Comparison of ENCODE assay signal across 13 cellular contexts in the genomic region with DNA sequence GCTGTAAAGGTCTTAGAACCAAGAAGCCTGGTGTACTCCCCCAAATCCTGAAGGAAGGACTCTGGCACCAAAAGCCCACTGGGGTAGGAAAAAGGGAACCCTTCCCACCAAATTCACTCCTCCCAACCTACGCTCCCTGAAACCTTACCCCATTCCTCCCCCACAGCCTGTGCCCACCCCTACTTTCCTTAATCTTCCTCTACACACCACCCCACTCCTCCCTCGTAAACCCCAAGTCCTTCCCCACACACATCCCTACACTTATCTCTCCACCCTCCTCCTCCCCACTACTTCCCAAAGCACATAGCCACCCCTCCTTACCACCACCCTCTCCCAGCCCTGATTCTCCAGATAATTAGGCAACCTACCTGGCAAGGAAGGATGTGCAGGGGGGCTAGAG. TPM values are rescaled to one million over a fixed set of nuclear protein-coding genes. Genes with fewer than 3 reads are reported as not detected.
A peak's percentile ranks its signal among the peaks of the same experiment; 100 is the strongest.
DNase-seq lines count a peak whose midpoint lies in the region; ATAC-seq, FAIRE-seq and TF ChIP-seq lines count a peak whose summit lies in the region.
"Had no signal": no experiment of that assay in that cellular context is flagged by ENCODE, and none has a peak within 500 bp of the region (broad histone marks: within the 10 kb centered on the region; RNA-seq: fewer than 3 reads in every experiment).

No MANE protein-coding gene starts in this region.

- peak overlapping the region; percentile 74 for H3K4me3 ChIP-seq in AG04449 (ENCODE audit: low read depth, low read length)
- peak overlapping the region; percentile 90 for H3K4me3 ChIP-seq in iPS-20b (ENCODE audit: low read length)

- H3K27me3 Mint-ChIP-seq in activated CD4-positive, alpha-beta memory T cell treated with anti-CD3 and anti-CD28 coated beads, Interleukin-2, amount 10 ng/mL, durations not matched to agents 7 days and 5 days, result no peaks in the 10 kb centered on the region

- peaks cover 13% of the 10 kb centered on the region for H3K36me3 Mint-ChIP-seq in activated CD4-positive, alpha-beta memory T cell treated with anti-CD3 and anti-CD28 coated beads, Interleukin-2, amount 10 ng/mL, durations not matched to agents 7 days and 5 days (ENCODE audit: low read depth)

- H3K9ac ChIP-seq in iPS-20b (ENCODE audit: low read depth, low read length), result peak overlapping the region; percentile 76; the same call in 1 of the 2 replicates

- POLR2A ChIA-PET in AG04449 (lab: Yijun Ruan, JAX), result no interaction called here
- POLR2A ChIA-PET in activated CD4-positive, alpha-beta memory T cell treated with anti-CD3 and anti-CD28 coated beads, Interleukin-2, amount 10 ng/mL, durations not matched to agents 7 days and 5 days (lab: Charles Lee), result interaction anchor here (1.4 kb wide), 1 partner anchor 31 kb away, joined by 4 read pairs; the partner anchor contains the start of gene NONO

- H3K4me3 Mint-ChIP-seq in activated CD4-positive, alpha-beta memory T cell treated with anti-CD3 and anti-CD28 coated beads, Interleukin-2, amount 10 ng/mL, durations not matched to agents 7 days and 5 days, result peak overlapping the region; percentile 21

- no peaks in the 10 kb centered on the region for H3K9me3 ChIP-seq in iPS-20b (ENCODE audit: insufficient read depth, low read depth, low read length)
- H3K9me3 ChIP-seq: adrenal gland, sigmoid colon had no signal

- H3K27ac Mint-ChIP-seq in activated CD4-positive, alpha-beta memory T cell treated with anti-CD3 and anti-CD28 coated beads, Interleukin-2, amount 10 ng/mL, durations not matched to agents 7 days and 5 days, result no peak overlapping the region

- no peak for TF ChIP-seq CTCF in AG04449 (IDR thresholded peaks at IDR 0.05; ENCODE audit: insufficient read depth, low read length, missing control alignments)

- no peak for TF ChIP-seq POLR2A in GM12891 (IDR thresholded peaks at IDR 0.05; ENCODE audit: low read depth, low read length)

- FAIRE-seq in GM12891 (lab: Jason Lieb, UNC), result peak; percentile 13

- peaks cover 33% of the 10 kb centered on the region for H3K4me1 Mint-ChIP-seq in activated CD4-positive, alpha-beta memory T cell treated with anti-CD3 and anti-CD28 coated beads, Interleukin-2, amount 10 ng/mL, durations not matched to agents 7 days and 5 days

- H3K27ac ChIP-seq in iPS-20b (ENCODE audit: low read length), result peak overlapping the region; percentile 77

- peaks cover 39% of the 10 kb centered on the region for H3K36me3 ChIP-seq in iPS-20b (ENCODE audit: insufficient read depth, low read depth, low read length)

- intact Hi-C loops in posterior cingulate gyrus (cut with DNase I), result no loop called here

- no peaks in the 10 kb centered on the region for H3K27me3 ChIP-seq in iPS-20b (ENCODE audit: insufficient read depth, low read length)
- H3K27me3 ChIP-seq: sigmoid colon had no signal

- ATAC-seq in GM19328 (IDR thresholded peaks at IDR 0.05; ENCODE audit: unreplicated experiment), result no peak

- no peaks in the 10 kb centered on the region for H3K9me3 Mint-ChIP-seq in activated CD4-positive, alpha-beta memory T cell treated with anti-CD3 and anti-CD28 coated beads, Interleukin-2, amount 10 ng/mL, durations not matched to agents 7 days and 5 days

- DNase-seq in AG04449 (ENCODE audit: low read depth, low spot score), result no peak
- no peak for DNase-seq in GM12891 (ENCODE audit: insufficient read length, low spot score)
- no peak for DNase-seq in activated CD4-positive, alpha-beta memory T cell treated with anti-CD3 and anti-CD28 coated beads, Interleukin-2, amount 10 ng/mL, durations not matched to agents 7 days and 5 days
- no peak for DNase-seq in midbrain (lab: John Stamatoyannopoulos, UW)
- DNase-seq in posterior cingulate gyrus, result no peak
- no peak for DNase-seq in DMS79 (lab: John Stamatoyannopoulos, UW)
- DNase-seq: adrenal gland, NCI-H524, sigmoid colon, T-helper 9 cell had no signal

- H3K4me1 ChIP-seq in iPS-20b (ENCODE audit: insufficient read depth, low read length), result peaks cover 3% of the 10 kb centered on the region; the same call in 1 of the 2 replicates

- CTCF ChIA-PET in AG04449 (lab: Yijun Ruan, JAX), result no interaction called here
- CTCF ChIA-PET in activated CD4-positive, alpha-beta memory T cell treated with anti-CD3 and anti-CD28 coated beads, Interleukin-2, amount 10 ng/mL, durations not matched to agents 7 days and 5 days (lab: Charles Lee), result no interaction called here

TF ChIP-seq in GM12891, 5 proteins besides CTCF, POLR2A, EP300 and RAD21:
- TF ChIP-seq POLR2AphosphoS5 (IDR thresholded peaks at IDR 0.05; ENCODE audit: low read depth, low read length) (no peak), PAX5 (IDR thresholded peaks at IDR 0.05; ENCODE audit: insufficient read depth, low read length, severe bottlenecking) (no peak), POU2F2 (IDR thresholded peaks at IDR 0.05; ENCODE audit: low read depth, low read length) (no peak), TAF1 (IDR thresholded peaks at IDR 0.05; ENCODE audit: low read depth, low read length) (no peak), SPI1 (IDR thresholded peaks at IDR 0.05; ENCODE audit: low read depth, low read length) (no peak)

RNA-seq across cellular contexts. Expression of gene ZMYM3, which starts 1.7 kb away (rescaled TPM):
- polyA plus RNA-seq in GM12891 (2012; ENCODE audit: low read depth, missing spikeins), result 15.8 TPM
- total RNA-seq in activated CD4-positive, alpha-beta memory T cell treated with anti-CD3 and anti-CD28 coated beads, Interleukin-2, amount 10 ng/mL, durations not matched to agents 7 days and 5 days, result 10 to 100 TPM; 21.5 to 22.2 TPM

RNA-seq across cellular contexts. Expression of gene GJB1, which starts 29.2 kb away (rescaled TPM):
- not detected for polyA plus RNA-seq in GM12891 (2012; ENCODE audit: low read depth, missing spikeins)
- total RNA-seq in activated CD4-positive, alpha-beta memory T cell treated with anti-CD3 and anti-CD28 coated beads, Interleukin-2, amount 10 ng/mL, durations not matched to agents 7 days and 5 days, result not detected
- total RNA-seq: Daoy, sigmoid colon had no signal
- polyA plus RNA-seq: adrenal gland had no signal

RNA-seq across cellular contexts. Expression of gene NONO, which starts 31.2 kb away (rescaled TPM):
- 244 TPM for polyA plus RNA-seq in GM12891 (2012; ENCODE audit: low read depth, missing spikeins)
- 100 to 1,000 TPM; 376 to 400 TPM for total RNA-seq in activated CD4-positive, alpha-beta memory T cell treated with anti-CD3 and anti-CD28 coated beads, Interleukin-2, amount 10 ng/mL, durations not matched to agents 7 days and 5 days

RNA-seq across cellular contexts. Expression of gene ITGB1BP2, which starts 49.3 kb away (rescaled TPM):
- polyA plus RNA-seq in GM12891 (2012; ENCODE audit: low read depth, missing spikeins), result 1.9 TPM
- 1 to 10 TPM; 2.9 to 4.4 TPM for total RNA-seq in activated CD4-positive, alpha-beta memory T cell treated with anti-CD3 and anti-CD28 coated beads, Interleukin-2, amount 10 ng/mL, durations not matched to agents 7 days and 5 days
